14 cellular contexts compared by ENCODE assay signal in the genomic region with DNA sequence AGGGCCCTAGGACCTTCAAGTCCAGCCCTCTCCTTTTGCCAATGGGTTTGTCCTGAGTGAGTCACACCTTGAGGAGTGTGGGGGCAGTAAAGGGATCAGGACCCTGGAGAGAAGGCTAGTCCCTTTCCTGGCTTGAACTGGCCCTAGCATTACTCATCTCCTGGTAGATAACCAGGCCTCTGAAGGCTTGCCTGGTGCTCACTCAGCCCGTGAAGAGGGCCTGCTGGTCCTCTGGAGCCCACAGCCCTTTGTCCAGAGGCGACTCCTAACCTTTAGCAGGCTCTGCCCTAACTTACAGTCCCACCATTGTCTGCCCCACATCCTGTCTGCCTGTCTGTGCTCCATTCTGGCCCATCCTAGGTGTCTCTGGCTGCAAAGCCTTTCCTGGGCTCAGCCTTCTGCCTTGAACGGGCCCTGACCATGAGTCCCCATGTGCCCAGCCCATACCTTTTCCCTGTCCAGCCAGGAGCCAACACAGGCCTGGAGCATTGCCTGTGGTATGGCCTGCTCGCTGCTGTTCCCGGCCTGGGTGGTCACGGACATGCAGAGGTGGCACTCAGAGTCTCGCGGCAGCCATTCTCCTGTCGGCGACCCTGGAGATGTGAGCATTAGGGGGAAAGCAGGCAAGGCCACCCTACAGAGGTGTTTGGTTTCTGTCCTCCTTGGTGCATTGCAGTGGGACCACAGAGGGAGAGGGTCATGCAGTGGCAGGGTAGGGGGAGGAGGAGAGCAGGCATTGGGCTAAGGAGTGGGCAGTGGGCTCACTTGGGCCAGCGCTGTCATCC. TPM values are rescaled to one million over a fixed set of nuclear protein-coding genes. Genes with fewer than 3 reads are reported as not detected.
DNase-seq lines count a peak whose midpoint lies in the region; ATAC-seq and TF ChIP-seq lines count a peak whose summit lies in the region.
"Had no signal": no experiment of that assay in that cellular context is flagged by ENCODE, and none has a peak within 500 bp of the region (broad histone marks: within the 10 kb centered on the region; RNA-seq: fewer than 3 reads in every experiment).

No MANE protein-coding gene starts in this region.

- CTCF ChIA-PET in IMR-90 (lab: Yijun Ruan, JAX), result no interaction called here

- no peaks in the 10 kb centered on the region for H3K79me1 ChIP-seq in IMR-90 (ENCODE audit: low read depth in 1 of 2, low read length in 2 of 2)

- no peak overlapping the region for H3K9ac ChIP-seq in IMR-90 (ENCODE audit: low read depth, low read length)
- no peak overlapping the region for H3K9ac ChIP-seq in endodermal cell (ENCODE audit: extremely low read depth, low read length, poor library complexity, severe bottlenecking)

- TF ChIP-seq POLR2A in IMR-90 (IDR thresholded peaks at IDR 0.05; ENCODE audit: low read depth, low read length) (no peak), right lobe of liver (IDR thresholded peaks at IDR 0.05) (no peak)

- H3K4me3 ChIP-seq in IMR-90 (ENCODE audit: insufficient read depth, low read depth, low read length) (no peak overlapping the region), endodermal cell (ENCODE audit: low read length) (no peak overlapping the region), right lobe of liver (no peak overlapping the region)
- H3K4me3 ChIP-seq: prostate gland had no signal

- H3K27ac Mint-ChIP-seq in endodermal cell, result peak overlapping the region; percentile 38
- H3K27ac Mint-ChIP-seq: activated T-helper 1 cell treated with anti-CD3 and anti-CD28 coated beads, Interleukin-12 subunit alpha, Interleukin-12 subunit beta, Interleukin-2, Interleukin-4 antibody, amounts not matched to agents 30 ng/mL and 10 ng/mL and 1 ng/mL, durations not matched to agents 14 hours and 24 hours and 36 hours; stimulated activated naive CD8-positive, alpha-beta T cell treated with anti-CD3 and anti-CD28 coated beads, Interleukin-15, amount 100 ng/mL, for 72 hours had no signal

- H3K56ac ChIP-seq in IMR-90 (ENCODE audit: extremely low read depth, insufficient read depth, low read length), result no peak overlapping the region

- H3K27me3 Mint-ChIP-seq in endodermal cell (ENCODE audit: insufficient read depth), result no peaks in the 10 kb centered on the region
- H3K27me3 Mint-ChIP-seq: stimulated activated naive CD8-positive, alpha-beta T cell treated with anti-CD3 and anti-CD28 coated beads, Interleukin-15, amount 100 ng/mL, for 72 hours had no signal

- DNase-seq in ACHN (peak; percentile 95), IMR-90 (peak; percentile 95), endodermal cell (peak; percentile 71), right lobe of liver (no peak), NCI-H2107 (lab: John Stamatoyannopoulos, UW) (no peak), left lobe of liver (ENCODE audit: low spot score) (no peak), NCI-H2029 treated with DMSO at 0.1 percent for 48 hours (lab: John Stamatoyannopoulos, UW) (no peak)
- DNase-seq: foreskin melanocyte; NCI-H1417; stimulated activated naive CD8-positive, alpha-beta T cell treated with anti-CD3 and anti-CD28 coated beads, Interleukin-15, amount 100 ng/mL, for 72 hours had no signal

- 0 out of 2 replicates have a peak overlapping the region, but pooled peaks have one; percentile 12 for H2AK5ac ChIP-seq in IMR-90 (ENCODE audit: low read depth, low read length)

- H3K18ac ChIP-seq in IMR-90 (ENCODE audit: low read depth, low read length), result no peak overlapping the region

- ATAC-seq in IMR-90 (ENCODE audit: low read depth) (peak; percentile 92), right lobe of liver (peak in 3 of 4 donors; percentile 8 to 70 (median 33)), GM18867 (IDR thresholded peaks at IDR 0.05; ENCODE audit: unreplicated experiment) (no peak), left lobe of liver (no peak)
- ATAC-seq: stimulated activated naive CD8-positive, alpha-beta T cell treated with anti-CD3 and anti-CD28 coated beads, Interleukin-15, amount 100 ng/mL, for 72 hours had no signal

- peak overlapping the region; percentile 61; the same call in 1 of the 2 replicates for H2BK20ac ChIP-seq in IMR-90 (ENCODE audit: low read depth, low read length)

- 94% methylated on average over 6 of the region's 11 CpGs; no CpG with 5 or more reads in 1 of the 2 experiments for WGBS in IMR-90 (ENCODE audit: extremely low coverage in 2 of 2, insufficient read length in 1 of 2), 2 experiments
- 87 to 91% methylated on average over 11 of the region's 11 CpGs for WGBS in endodermal cell (ENCODE audit: insufficient coverage in 1 of 2, insufficient read length in 1 of 2), 2 experiments
- WGBS in right lobe of liver (ENCODE audit: insufficient coverage, low coverage, low lambda C conversion rate, missing lambda C conversion rate), result 80% methylated on average over 1 of the region's 11 CpGs

- peaks cover 15% of the 10 kb centered on the region; the same call in 1 of the 2 replicates for H3K9me1 ChIP-seq in IMR-90 (ENCODE audit: insufficient read depth, low read length)

- H4K20me1 ChIP-seq in IMR-90 (ENCODE audit: insufficient read depth, low read length), result no peaks in the 10 kb centered on the region

- H3K4me3 Mint-ChIP-seq in endodermal cell, result no peak overlapping the region
- H3K4me3 Mint-ChIP-seq: activated T-helper 1 cell treated with anti-CD3 and anti-CD28 coated beads, Interleukin-12 subunit alpha, Interleukin-12 subunit beta, Interleukin-2, Interleukin-4 antibody, amounts not matched to agents 30 ng/mL and 10 ng/mL and 1 ng/mL, durations not matched to agents 14 hours and 24 hours and 36 hours; stimulated activated naive CD8-positive, alpha-beta T cell treated with anti-CD3 and anti-CD28 coated beads, Interleukin-15, amount 100 ng/mL, for 72 hours had no signal

- H2BK120ac ChIP-seq in IMR-90 (ENCODE audit: low read depth, low read length), result peak overlapping the region; percentile 7; the same call in 1 of the 2 replicates

- no peak overlapping the region for H4K5ac ChIP-seq in IMR-90 (ENCODE audit: low read depth, low read length)

- BruUV-seq in IMR-90 (replicated peaks; lab: Mats Ljungman, UMichigan), result no TSS peak

- H4K8ac ChIP-seq in IMR-90 (ENCODE audit: low read depth in 2 of 2, low read length in 2 of 2), result no peak overlapping the region

- no peak overlapping the region for H4K91ac ChIP-seq in IMR-90 (ENCODE audit: insufficient read depth, low read depth, low read length)

- no peaks in the 10 kb centered on the region for H3K9me3 Mint-ChIP-seq in endodermal cell
- H3K9me3 Mint-ChIP-seq: activated T-helper 1 cell treated with anti-CD3 and anti-CD28 coated beads, Interleukin-12 subunit alpha, Interleukin-12 subunit beta, Interleukin-2, Interleukin-4 antibody, amounts not matched to agents 30 ng/mL and 10 ng/mL and 1 ng/mL, durations not matched to agents 14 hours and 24 hours and 36 hours; stimulated activated naive CD8-positive, alpha-beta T cell treated with anti-CD3 and anti-CD28 coated beads, Interleukin-15, amount 100 ng/mL, for 72 hours had no signal

- peak overlapping the region; percentile 3 for H2AK9ac ChIP-seq in IMR-90 (replicated peaks; ENCODE audit: low read depth, low read length, poor library complexity)

- H3K4ac ChIP-seq in IMR-90 (ENCODE audit: low read depth, low read length), result 0 out of 2 replicates have a peak overlapping the region, but pooled peaks have one; percentile 17

- H3K4me1 ChIP-seq in IMR-90 (ENCODE audit: control insufficient read depth, insufficient read depth, low read length) (peaks cover 7% of the 10 kb centered on the region), endodermal cell (ENCODE audit: control insufficient read depth, insufficient read depth, low read length) (peaks cover 3% of the 10 kb centered on the region), right lobe of liver (no peaks in the 10 kb centered on the region)
- H3K4me1 ChIP-seq: prostate gland had no signal

- intact Hi-C loops in IMR-90 (cut with micrococcal nuclease), result no loop called here
- intact Hi-C loops in right lobe of liver (cut with DNase I), result no loop called here

- H3K23ac ChIP-seq in IMR-90 (ENCODE audit: low read depth, low read length), result no peak overlapping the region

- H2AFZ ChIP-seq in IMR-90 (replicated peaks; ENCODE audit: low read length, poor library complexity), result peak overlapping the region; percentile 39

- no peak overlapping the region for H3K27ac ChIP-seq in IMR-90 (ENCODE audit: insufficient read depth, low read length)
- H3K27ac ChIP-seq in endodermal cell (ENCODE audit: low read depth, low read length), result no peak overlapping the region
- no peak overlapping the region for H3K27ac ChIP-seq in right lobe of liver
- H3K27ac ChIP-seq: C4-2B, prostate gland had no signal

- TF ChIP-seq CTCF in IMR-90 (conservative IDR thresholded peaks at IDR 0.05; ENCODE audit: low read depth, low read length) (no peak), endodermal cell (conservative IDR thresholded peaks at IDR 0.05) (no peak), right lobe of liver (IDR thresholded peaks at IDR 0.05) (no peak)

- no peaks in the 10 kb centered on the region for H3K4me1 Mint-ChIP-seq in endodermal cell
- H3K4me1 Mint-ChIP-seq: stimulated activated naive CD8-positive, alpha-beta T cell treated with anti-CD3 and anti-CD28 coated beads, Interleukin-15, amount 100 ng/mL, for 72 hours had no signal

- in situ Hi-C loops in ACHN (cut with HindIII; ENCODE audit: low pct_ligation_motif_present, low pct_unique_long_range_greater_than_20kb, low sequenced_read_pairs) (no loop called here), IMR-90 (cut with MboI; ENCODE audit: low sequenced_read_pairs) (no loop called here)

- H2BK15ac ChIP-seq in IMR-90 (ENCODE audit: low read depth, low read length), result no peak overlapping the region; the same call in 2 of the 3 replicates

- no peak overlapping the region for H3K14ac ChIP-seq in IMR-90 (replicated peaks; ENCODE audit: low read depth, low read length)

- H3K9me3 ChIP-seq in IMR-90 (ENCODE audit: control insufficient read depth, insufficient read depth, low read length), result no peaks in the 10 kb centered on the region
- no peaks in the 10 kb centered on the region for H3K9me3 ChIP-seq in endodermal cell (ENCODE audit: control insufficient read depth, low read length)
- H3K9me3 ChIP-seq in right lobe of liver, result no peaks in the 10 kb centered on the region
- H3K9me3 ChIP-seq: prostate gland had no signal

- H3K36me3 ChIP-seq in IMR-90 (ENCODE audit: control insufficient read depth, insufficient read depth, low read length), result no peaks in the 10 kb centered on the region
- H3K36me3 ChIP-seq in endodermal cell (ENCODE audit: control insufficient read depth, insufficient read depth, low read length), result no peaks in the 10 kb centered on the region
- no peaks in the 10 kb centered on the region for H3K36me3 ChIP-seq in right lobe of liver
- H3K36me3 ChIP-seq: prostate gland had no signal

- H3K4me2 ChIP-seq in IMR-90 (ENCODE audit: low read depth, low read length), result no peak overlapping the region

- peak overlapping the region; percentile 12 for H2BK5ac ChIP-seq in IMR-90 (ENCODE audit: low read depth, low read length, poor library complexity, severe bottlenecking)

- H3K36me3 Mint-ChIP-seq in endodermal cell (ENCODE audit: low read depth), result peaks cover 11% of the 10 kb centered on the region

- dilution Hi-C loops in IMR-90 (cut with HindIII; ENCODE audit: low sequenced_read_pairs, unreplicated experiment), result no loop called here

- H3K27me3 ChIP-seq in IMR-90 (ENCODE audit: control insufficient read depth, insufficient read depth, low read length) (no peaks in the 10 kb centered on the region), endodermal cell (ENCODE audit: control insufficient read depth, insufficient read depth, low read length, poor library complexity, severe bottlenecking) (no peaks in the 10 kb centered on the region), right lobe of liver (no peaks in the 10 kb centered on the region)

- POLR2A ChIA-PET in IMR-90 (lab: Charles Lee; ENCODE audit: unreplicated experiment), result no interaction called here

- TF ChIP-seq RAD21 in IMR-90 (IDR thresholded peaks at IDR 0.05; ENCODE audit: low read length), result no peak

RNA-seq across cellular contexts. Expression of a gene that starts 4.9 kb away (rescaled TPM):
- total RNA-seq in IMR-90 (2012; rRNA removed), result not detected in 2 replicates
- not detected in 2 replicates for polyA plus RNA-seq in IMR-90 (2012; rRNA removed)
- 0.07 TPM in 1 of 2 replicates, not detected in the other for polyA plus RNA-seq in IMR-90 (2012; cell fraction: cytosol; rRNA removed)
- not detected in 2 replicates for polyA plus RNA-seq in IMR-90 (2012; cell fraction: nucleus; rRNA removed; ENCODE audit: low replicate concordance)
- total RNA-seq in endodermal cell, result not detected
- polyA plus RNA-seq in endodermal cell (2013, experiment 1 of 2), result not detected
- not detected for polyA plus RNA-seq in endodermal cell (2013, experiment 2 of 2)
- 1 to 10 TPM in 1 of 6 experiments, under 1 TPM in 3, not detected in 2; 0.06 to 1.1 (median 0.79) TPM for total RNA-seq in right lobe of liver
- total RNA-seq in left lobe of liver, result 9.8 TPM
- total RNA-seq: activated T-helper 1 cell treated with anti-CD3 and anti-CD28 coated beads, Interleukin-12 subunit alpha, Interleukin-12 subunit beta, Interleukin-2, Interleukin-4 antibody, amounts not matched to agents 30 ng/mL and 10 ng/mL and 1 ng/mL, durations not matched to agents 14 hours and 24 hours and 36 hours had no signal

RNA-seq across cellular contexts. Expression of a gene that starts 31.1 kb away (rescaled TPM):
- total RNA-seq in IMR-90 (2012; rRNA removed) (not detected in 2 replicates), endodermal cell (not detected), right lobe of liver (1 to 10 TPM in 5 of 6 experiments, under 1 TPM in 1; 0.92 to 3.1 (median 1.6) TPM), left lobe of liver (0.68 TPM)
- polyA plus RNA-seq in IMR-90 (2012; rRNA removed), result not detected in 2 replicates
- not detected in 2 replicates for polyA plus RNA-seq in IMR-90 (2012; cell fraction: cytosol; rRNA removed)
- 0.13 and 0.24 TPM in 2 replicates for polyA plus RNA-seq in IMR-90 (2012; cell fraction: nucleus; rRNA removed; ENCODE audit: low replicate concordance)
- 0.39 TPM for polyA plus RNA-seq in endodermal cell (2013, experiment 1 of 2)
- 0.66 TPM for polyA plus RNA-seq in endodermal cell (2013, experiment 2 of 2)

RNA-seq across cellular contexts. Expression of a gene that starts 47.1 kb away (rescaled TPM):
- total RNA-seq in IMR-90 (2012; rRNA removed), result 48.0 and 71.7 TPM in 2 replicates
- 39.4 and 40.5 TPM in 2 replicates for polyA plus RNA-seq in IMR-90 (2012; rRNA removed)
- polyA plus RNA-seq in IMR-90 (2012; cell fraction: cytosol; rRNA removed), result 33.7 and 130 TPM in 2 replicates
- polyA plus RNA-seq in IMR-90 (2012; cell fraction: nucleus; rRNA removed; ENCODE audit: low replicate concordance), result 40.8 and 58.0 TPM in 2 replicates
- total RNA-seq in endodermal cell, result 100 to 1,000 TPM in 1 of 2 donors, 10 to 100 TPM in 1; 75.7 to 102 TPM
- polyA plus RNA-seq in endodermal cell (2013, experiment 1 of 2), result 87.8 TPM
- 81.6 TPM for polyA plus RNA-seq in endodermal cell (2013, experiment 2 of 2)
- total RNA-seq in right lobe of liver, result 10 to 100 TPM; 14.7 to 32.8 (median 17.9) TPM
- 18.6 TPM for total RNA-seq in left lobe of liver

RNA-seq across cellular contexts. Expression of a gene that starts 51.2 kb away (rescaled TPM):
- 5.8 and 6.8 TPM in 2 replicates for total RNA-seq in IMR-90 (2012; rRNA removed)
- polyA plus RNA-seq in IMR-90 (2012; rRNA removed), result 6.7 and 10.1 TPM in 2 replicates
- polyA plus RNA-seq in IMR-90 (2012; cell fraction: cytosol; rRNA removed), result 2.2 and 3.1 TPM in 2 replicates
- polyA plus RNA-seq in IMR-90 (2012; cell fraction: nucleus; rRNA removed; ENCODE audit: low replicate concordance), result 7.7 and 18.6 TPM in 2 replicates
- total RNA-seq in endodermal cell, result 10 to 100 TPM; 63.2 to 66.5 TPM
- polyA plus RNA-seq in endodermal cell (2013, experiment 1 of 2), result 73.1 TPM
- polyA plus RNA-seq in endodermal cell (2013, experiment 2 of 2), result 61.4 TPM
- 10 to 100 TPM in 5 of 6 experiments, 1 to 10 TPM in 1; 7.6 to 22.7 (median 14.8) TPM for total RNA-seq in right lobe of liver
- total RNA-seq in left lobe of liver, result 15.9 TPM

Comparison
In these comparisons a context has a peak if more than half of its experiments do, and no peak if none do; other contexts are left out.
1. DNase-seq: peak in ACHN (single experiment), IMR-90 (single experiment) and endodermal cell (single experiment); none in right lobe of liver (0 of 3), NCI-H2107 (single experiment), left lobe of liver (single experiment) and NCI-H2029 treated with DMSO at 0.1 percent for 48 hours (single experiment).
2. ATAC-seq: peak in IMR-90 (single experiment) and right lobe of liver (3 of 4); none in GM18867 (single experiment) and left lobe of liver (single experiment).